Comparison of ENCODE assay signal across 13 cellular contexts in the genomic region with DNA sequence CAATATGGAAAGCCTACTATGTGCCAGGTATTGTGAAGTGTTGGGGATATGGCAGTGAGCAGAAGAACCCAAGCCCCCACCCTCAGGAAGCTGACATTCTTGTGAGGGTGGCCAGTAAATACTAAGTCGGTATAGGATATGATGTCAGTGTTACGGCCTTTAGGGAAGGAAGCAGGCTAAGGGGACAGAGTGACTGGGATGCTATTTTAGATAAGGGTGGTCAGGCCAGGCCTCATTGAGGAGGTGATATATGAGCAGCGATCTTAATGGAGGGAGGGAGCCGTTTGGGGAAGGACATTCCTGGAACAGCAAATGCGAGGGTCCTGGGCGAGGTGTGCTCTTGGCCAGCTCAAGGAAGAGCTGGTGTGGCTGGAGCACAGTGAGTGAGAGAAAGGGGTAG. TPM values are rescaled to one million over a fixed set of nuclear protein-coding genes. Genes with fewer than 3 reads are reported as not detected.
DNase-seq lines count a peak whose midpoint lies in the region; ATAC-seq and TF ChIP-seq lines count a peak whose summit lies in the region.
"Had no signal": no experiment of that assay in that cellular context is flagged by ENCODE, and none has a peak within 500 bp of the region (broad histone marks: within the 10 kb centered on the region; RNA-seq: fewer than 3 reads in every experiment).

No MANE protein-coding gene starts in this region.

- H3K9me3 ChIP-seq in endocrine pancreas (ENCODE audit: control insufficient read depth, low read length) (no peaks in the 10 kb centered on the region), spleen (no peaks in the 10 kb centered on the region)
- H3K9me3 ChIP-seq: heart left ventricle, lower lobe of right lung, testis had no signal

- intact Hi-C loops in spleen (cut with DNase I; ENCODE audit: low total_unique reads) = no loop called here

- H3K4me1 ChIP-seq in endocrine pancreas (ENCODE audit: control insufficient read depth, insufficient read depth, low read length) = no peaks in the 10 kb centered on the region
- H3K4me1 ChIP-seq in spleen = peaks cover 3 to 51% (median 26%) of the 10 kb centered on the region in 6 donors
- H3K4me1 ChIP-seq: testis had no signal

- peaks cover 23% of the 10 kb centered on the region for H3K4me1 Mint-ChIP-seq in activated CD4-positive, alpha-beta T cell treated with anti-CD3 and anti-CD28 coated beads, Interleukin-2, amount 10 ng/mL, durations not matched to agents 7 days and 5 days

- H3K36me3 ChIP-seq in endocrine pancreas (ENCODE audit: control insufficient read depth, insufficient read depth, low read length) (peaks cover 2% of the 10 kb centered on the region), spleen (peaks cover 0 to 41% (median 14%) of the 10 kb centered on the region in 6 donors)

- H3K4me3 ChIP-seq in endocrine pancreas (ENCODE audit: control insufficient read depth, insufficient read depth, low read length) (no peak overlapping the region), spleen (peak overlapping the region in 1 of 8 donors; percentile 86)
- H3K4me3 ChIP-seq: testis had no signal

- no peak for TF ChIP-seq CTCF in spleen (IDR thresholded peaks at IDR 0.05 in 8 of 11, conservative IDR thresholded peaks at IDR 0.05 in 3 of 11)

- peak overlapping the region in 7 of 8 donors; percentile 27 to 94 (median 90) for H3K27ac ChIP-seq in spleen
- H3K27ac ChIP-seq: lower lobe of right lung, testis had no signal

- no peak overlapping the region for H3K4me3 Mint-ChIP-seq in activated CD4-positive, alpha-beta T cell treated with anti-CD3 and anti-CD28 coated beads, Interleukin-2, amount 10 ng/mL, durations not matched to agents 7 days and 5 days

- no peak for ATAC-seq in GM18519 (IDR thresholded peaks at IDR 0.05; ENCODE audit: low FRiP score, unreplicated experiment)
- no peak for ATAC-seq in GM18858 (IDR thresholded peaks at IDR 0.05; ENCODE audit: unreplicated experiment)

- H3K27ac Mint-ChIP-seq in activated CD4-positive, alpha-beta T cell treated with anti-CD3 and anti-CD28 coated beads, Interleukin-2, amount 10 ng/mL, durations not matched to agents 7 days and 5 days = peak overlapping the region; percentile 27

- POLR2A ChIA-PET in activated CD4-positive, alpha-beta T cell treated with anti-CD3 and anti-CD28 coated beads, Interleukin-2, amount 10 ng/mL, durations not matched to agents 7 days and 5 days (lab: Charles Lee) = interaction anchor here (0.6 kb wide), 1 partner anchor 56 kb away, joined by 3 read pairs; the partner anchor contains the start of gene UBL4A

- CTCF ChIA-PET in activated CD4-positive, alpha-beta T cell treated with anti-CD3 and anti-CD28 coated beads, Interleukin-2, amount 10 ng/mL, durations not matched to agents 7 days and 5 days (lab: Charles Lee) = no interaction called here

- 34 to 65% (median 45%) methylated on average over 5 to 6 of the region's 6 CpGs for WGBS in spleen, 5 donors

- no peak for DNase-seq in activated CD4-positive, alpha-beta T cell treated with anti-CD3 and anti-CD28 coated beads, Interleukin-2, amount 10 ng/mL, durations not matched to agents 7 days and 5 days
- DNase-seq in activated CD4-positive, alpha-beta T cell treated with anti-CD3 and anti-CD28 coated beads for 48 hours = no peak
- DNase-seq in OCI-M1 (lab: John Stamatoyannopoulos, UW) = peak; percentile 54
- DNase-seq in spleen = no peak
- DNase-seq in NCI-H510A treated with DMSO at 0.1 percent for 48 hours (lab: John Stamatoyannopoulos, UW) = no peak
- DNase-seq: activated CD4-positive, alpha-beta T cell treated with anti-CD3 and anti-CD28 coated beads, Interleukin-2, amount 50 U/mL, for 4 hours; NCI-H345; testis had no signal

- no peaks in the 10 kb centered on the region for H3K27me3 Mint-ChIP-seq in activated CD4-positive, alpha-beta T cell treated with anti-CD3 and anti-CD28 coated beads, Interleukin-2, amount 10 ng/mL, durations not matched to agents 7 days and 5 days

- TF ChIP-seq POLR2A in spleen (IDR thresholded peaks at IDR 0.05) = no peak

- H3K27me3 ChIP-seq in endocrine pancreas (ENCODE audit: control insufficient read depth, insufficient read depth, low read length) (no peaks in the 10 kb centered on the region), spleen (replicated peaks in 1 of 7) (no peaks in the 10 kb centered on the region)
- H3K27me3 ChIP-seq: heart left ventricle, testis had no signal

- peak overlapping the region; percentile 21 for H3K9ac ChIP-seq in endocrine pancreas (ENCODE audit: control insufficient read depth, insufficient read depth, low read length)

- H3K36me3 Mint-ChIP-seq in activated CD4-positive, alpha-beta T cell treated with anti-CD3 and anti-CD28 coated beads, Interleukin-2, amount 10 ng/mL, durations not matched to agents 7 days and 5 days (ENCODE audit: low read depth) = peaks cover 13% of the 10 kb centered on the region

- H3K9me3 Mint-ChIP-seq in activated CD4-positive, alpha-beta T cell treated with anti-CD3 and anti-CD28 coated beads, Interleukin-2, amount 10 ng/mL, durations not matched to agents 7 days and 5 days = no peaks in the 10 kb centered on the region

RNA-seq across cellular contexts. Expression of gene ATP6AP1, which starts 2.0 kb away (rescaled TPM):
- total RNA-seq in activated CD4-positive, alpha-beta T cell treated with anti-CD3 and anti-CD28 coated beads, Interleukin-2, amount 10 ng/mL, durations not matched to agents 7 days and 5 days = 10 to 100 TPM; 46.1 to 46.9 TPM
- total RNA-seq in spleen = 100 to 1,000 TPM in 3 of 7 donors, 10 to 100 TPM in 4; 80.3 to 127 (median 99.9) TPM
- 10 to 100 TPM; 34.2 to 62.3 (median 44.1) TPM for polyA plus RNA-seq in spleen

RNA-seq across cellular contexts. Expression of gene GDI1, which starts 6.5 kb away (rescaled TPM):
- total RNA-seq in activated CD4-positive, alpha-beta T cell treated with anti-CD3 and anti-CD28 coated beads, Interleukin-2, amount 10 ng/mL, durations not matched to agents 7 days and 5 days = 100 to 1,000 TPM; 118 to 123 TPM
- total RNA-seq in spleen = 100 to 1,000 TPM in 6 of 7 donors, 10 to 100 TPM in 1; 88.7 to 137 (median 111) TPM
- 100 to 1,000 TPM in 2 of 3 donors, 10 to 100 TPM in 1; 56.2 to 125 (median 107) TPM for polyA plus RNA-seq in spleen

RNA-seq across cellular contexts. Expression of gene FAM50A, which starts 13.4 kb away (rescaled TPM):
- 10 to 100 TPM; 54.3 to 66.9 TPM for total RNA-seq in activated CD4-positive, alpha-beta T cell treated with anti-CD3 and anti-CD28 coated beads, Interleukin-2, amount 10 ng/mL, durations not matched to agents 7 days and 5 days
- total RNA-seq in spleen = 10 to 100 TPM; 30.3 to 53.9 (median 45.5) TPM
- polyA plus RNA-seq in spleen = 100 to 1,000 TPM in 1 of 3 donors, 10 to 100 TPM in 2; 65.7 to 123 (median 99.4) TPM

RNA-seq across cellular contexts. Expression of gene TAFAZZIN, which starts 19.2 kb away (rescaled TPM):
- total RNA-seq in activated CD4-positive, alpha-beta T cell treated with anti-CD3 and anti-CD28 coated beads, Interleukin-2, amount 10 ng/mL, durations not matched to agents 7 days and 5 days = 100 to 1,000 TPM in 1 of 2 experiments, 10 to 100 TPM in 1; 86.6 to 104 TPM
- total RNA-seq in spleen = 100 to 1,000 TPM in 1 of 7 donors, 10 to 100 TPM in 6; 70.1 to 107 (median 76.3) TPM
- polyA plus RNA-seq in spleen = 100 to 1,000 TPM in 2 of 3 donors, 10 to 100 TPM in 1; 65.7 to 135 (median 115) TPM

RNA-seq across cellular contexts. Expression of gene DNASE1L1, which starts 21.4 kb away (rescaled TPM):
- 10 to 100 TPM; 21.8 to 24.3 TPM for total RNA-seq in activated CD4-positive, alpha-beta T cell treated with anti-CD3 and anti-CD28 coated beads, Interleukin-2, amount 10 ng/mL, durations not matched to agents 7 days and 5 days
- 10 to 100 TPM; 25.9 to 54.5 (median 43.5) TPM for total RNA-seq in spleen
- polyA plus RNA-seq in spleen = 10 to 100 TPM; 18.1 to 26.5 (median 22.5) TPM
